In the genomic region with DNA sequence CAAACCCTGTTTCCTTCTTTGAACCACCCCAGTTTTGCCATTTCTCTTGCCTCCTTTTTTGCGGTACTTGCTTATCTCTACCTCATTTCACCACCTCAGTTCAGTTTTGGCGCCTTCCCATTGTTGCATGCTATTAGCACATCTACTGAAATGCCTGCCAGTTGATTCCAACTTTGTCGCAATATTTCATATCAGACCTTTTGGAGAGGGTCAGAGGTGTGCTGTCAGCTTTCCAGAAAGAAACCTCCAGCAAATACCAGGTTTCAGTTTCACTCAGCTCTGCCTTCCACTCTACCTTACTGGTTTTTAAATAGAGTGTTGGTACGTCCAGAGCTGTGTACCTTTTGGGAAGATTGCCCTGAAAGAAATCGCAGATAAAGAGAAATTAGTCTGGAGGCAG, we compare ENCODE assay signal across 20 cellular contexts.
A peak's percentile ranks its signal among the peaks of the same experiment; 100 is the strongest.
DNase-seq lines count a peak whose midpoint lies in the region; ATAC-seq and TF ChIP-seq lines count a peak whose summit lies in the region.
"Had no signal": no experiment of that assay in that cellular context is flagged by ENCODE, and none has a peak within 500 bp of the region (broad histone marks: within the 10 kb centered on the region; RNA-seq: fewer than 3 reads in every experiment).

No MANE protein-coding gene starts in this region.

- H3K4me3 ChIP-seq in breast epithelium = no peak overlapping the region
- no peak overlapping the region for H3K4me3 ChIP-seq in right cardiac atrium (ENCODE audit: low read length)
- H3K4me3 ChIP-seq in upper lobe of right lung = no peak overlapping the region
- H3K4me3 ChIP-seq: GM23248, HAP-1 had no signal

- no peak for TF ChIP-seq CTCF in MCF 10A (IDR thresholded peaks at IDR 0.05; ENCODE audit: unreplicated experiment)
- no peak for TF ChIP-seq CTCF in breast epithelium (IDR thresholded peaks at IDR 0.05)
- TF ChIP-seq CTCF in upper lobe of right lung (IDR thresholded peaks at IDR 0.05) = no peak

- H3K36me3 Mint-ChIP-seq in MCF 10A (ENCODE audit: insufficient read depth, unreplicated experiment) = no peaks in the 10 kb centered on the region
- H3K36me3 Mint-ChIP-seq: CD4-positive, CD25-positive, alpha-beta regulatory T cell had no signal

- H3K27me3 ChIP-seq in breast epithelium (no peaks in the 10 kb centered on the region), right cardiac atrium (ENCODE audit: control insufficient read depth, insufficient read depth) (no peaks in the 10 kb centered on the region), upper lobe of right lung (no peaks in the 10 kb centered on the region)
- H3K27me3 ChIP-seq: BE2C had no signal

- no peak overlapping the region for H3K4me3 Mint-ChIP-seq in MCF 10A (ENCODE audit: unreplicated experiment)
- H3K4me3 Mint-ChIP-seq: CD4-positive, CD25-positive, alpha-beta regulatory T cell; IgD-negative memory B cell had no signal

- H3K4me1 ChIP-seq in breast epithelium (no peaks in the 10 kb centered on the region), right cardiac atrium (ENCODE audit: control insufficient read depth, insufficient read depth, low read length) (no peaks in the 10 kb centered on the region), upper lobe of right lung (no peaks in the 10 kb centered on the region)
- H3K4me1 ChIP-seq: BE2C, HAP-1 had no signal

- TF ChIP-seq POLR2A in breast epithelium (IDR thresholded peaks at IDR 0.05) = no peak

- H3K9me3 ChIP-seq in breast epithelium (no peaks in the 10 kb centered on the region), right cardiac atrium (ENCODE audit: control insufficient read depth, low read length) (no peaks in the 10 kb centered on the region), upper lobe of right lung (no peaks in the 10 kb centered on the region)
- H3K9me3 ChIP-seq: BE2C, HAP-1 had no signal

- ATAC-seq in right cardiac atrium = peak; percentile 34 to 73
- ATAC-seq in upper lobe of right lung = peak; percentile 85
- ATAC-seq in GM21515 (IDR thresholded peaks at IDR 0.05; ENCODE audit: unreplicated experiment) = no peak
- ATAC-seq in HG02623 (IDR thresholded peaks at IDR 0.05; ENCODE audit: unreplicated experiment) = no peak

- no peak overlapping the region for H3K27ac Mint-ChIP-seq in MCF 10A (ENCODE audit: low read depth, unreplicated experiment)
- H3K27ac Mint-ChIP-seq: CD4-positive, CD25-positive, alpha-beta regulatory T cell; IgD-negative memory B cell had no signal

- POLR2A ChIA-PET in MCF 10A (lab: Yijun Ruan, JAX) = interaction anchor here (1.0 to 1.3 kb wide), 3 partner anchors 10 to 140 kb away, joined by 3 to 4 read pairs (median 3); no protein-coding TSS in a partner anchor

- H3K27ac ChIP-seq in breast epithelium (no peak overlapping the region), right cardiac atrium (ENCODE audit: low read length) (no peak overlapping the region), upper lobe of right lung (no peak overlapping the region)
- H3K27ac ChIP-seq: GM23248, HL-60 had no signal

- intact Hi-C loops in MCF 10A (cut with micrococcal nuclease) = no loop called here
- intact Hi-C loops in breast epithelium (cut with DNase I; ENCODE audit: low total_unique reads) = no loop called here
- intact Hi-C loops in right cardiac atrium (cut with DNase I) = loop anchor here in 3 of 4 donors (5.0 to 10.0 kb wide), 3 partner anchors 66 to 76 kb away; no protein-coding TSS in a partner anchor
- intact Hi-C loops in upper lobe of right lung (cut with DNase I) = no loop called here

- CTCF ChIA-PET in MCF 10A (lab: Yijun Ruan, JAX) = interaction anchor here (0.6 kb wide), 1 partner anchor 1003 kb away, joined by 3 read pairs; no protein-coding TSS in a partner anchor

- no peaks in the 10 kb centered on the region for H3K27me3 Mint-ChIP-seq in MCF 10A (ENCODE audit: insufficient read depth, unreplicated experiment)

- DNase-seq in MCF 10A (ENCODE audit: unreplicated experiment) (peak; percentile 6), breast epithelium (ENCODE audit: low spot score in 2 of 2) (no peak), amniotic epithelial cell (ENCODE audit: low read depth) (peak; percentile 1), right cardiac atrium (no peak), upper lobe of right lung (no peak)
- DNase-seq: BE2C; CD4-positive, CD25-positive, alpha-beta regulatory T cell; DMS153; GDM1; GM23248; Kasumi-1; NCI-H1105; NCI-H1694; NCI-H510A; NCI-H748 treated with DMSO at 0.1 percent for 48 hours had no signal

- no peaks in the 10 kb centered on the region for H3K9me3 Mint-ChIP-seq in MCF 10A (ENCODE audit: unreplicated experiment)

- H3K36me3 ChIP-seq in breast epithelium (no peaks in the 10 kb centered on the region), upper lobe of right lung (no peaks in the 10 kb centered on the region)
- H3K36me3 ChIP-seq: BE2C, HAP-1 had no signal

- WGBS in right cardiac atrium = 42% methylated on average over 5 of the region's 5 CpGs

- H3K4me1 Mint-ChIP-seq in MCF 10A (ENCODE audit: insufficient read depth, unreplicated experiment) = peaks cover 25% of the 10 kb centered on the region
- H3K4me1 Mint-ChIP-seq: CD4-positive, CD25-positive, alpha-beta regulatory T cell; IgD-negative memory B cell had no signal

- no TSS peak for BruUV-seq in MCF 10A (replicated peaks; lab: Mats Ljungman, UMichigan)

Comparison
In these comparisons a context has a peak if more than half of its experiments do, and no peak if none do; other contexts are left out.
1. DNase-seq: peak in MCF 10A (single experiment) and amniotic epithelial cell (single experiment); none in breast epithelium (0 of 2), right cardiac atrium (0 of 3) and upper lobe of right lung (single experiment).
2. ATAC-seq: peak in right cardiac atrium (2 of 2) and upper lobe of right lung (single experiment); none in GM21515 (single experiment) and HG02623 (single experiment).
3. intact Hi-C loops: an anchor here in right cardiac atrium (5.0 to 10.0 kb wide); none called in MCF 10A, breast epithelium and upper lobe of right lung.